In the genomic region with DNA sequence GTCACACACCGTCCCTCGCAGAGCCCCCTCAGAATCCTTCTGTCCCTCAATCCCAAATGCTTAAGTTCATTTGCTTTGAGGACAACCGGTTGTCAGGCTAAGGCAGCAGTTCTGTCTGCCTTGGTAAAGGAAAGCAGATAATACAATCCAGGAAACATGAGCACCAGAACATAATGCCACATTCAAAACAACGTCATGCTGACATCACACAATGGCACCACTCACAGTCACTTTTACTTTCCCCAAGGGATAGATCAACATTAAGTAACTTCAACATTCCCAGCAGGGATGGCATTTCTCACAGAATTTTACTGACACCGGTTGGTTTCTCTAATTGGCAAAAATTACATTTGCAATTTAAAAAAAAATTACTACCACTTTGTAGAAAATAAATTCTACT, we compare ENCODE assay signal across 15 cellular contexts.
"Had no signal": no experiment of that assay in that cellular context is flagged by ENCODE, and none has a peak within 500 bp of the region (broad histone marks: within the 10 kb centered on the region; RNA-seq: fewer than 3 reads in every experiment).

No MANE protein-coding gene starts in this region.

- H3K4me3 Mint-ChIP-seq: activated naive CD8-positive, alpha-beta T cell; dendritic cell treated with granulocyte-macrophage colony-stimulating factor and Interleukin-4, amounts not matched to agents 40 ng/mL and 50 ng/mL, for 4 days; nephron; T-helper 1 cell treated with Interleukin-12 subunit alpha and Interleukin-12 subunit beta and Interleukin-4 antibody, amounts not matched to agents 30 μg/mL and 1 μg/mL, for 36 hours had no signal

- DNase-seq: activated CD4-positive, alpha-beta T cell treated with anti-CD3 and anti-CD28 coated beads for 1 hour; activated CD4-positive, alpha-beta T cell treated with anti-CD3 and anti-CD28 coated beads, Interleukin-2, amount 50 U/mL, for 48 hours; effector CD8-positive, alpha-beta T cell; gastrocnemius medialis; heart left ventricle; kidney; midbrain; psoas muscle; spleen; stimulated activated naive CD4-positive, alpha-beta T cell; thyroid gland had no signal

- H3K27ac ChIP-seq: gastrocnemius medialis, heart left ventricle, psoas muscle, spleen, thyroid gland had no signal

- H3K27ac Mint-ChIP-seq: activated naive CD8-positive, alpha-beta T cell; dendritic cell treated with granulocyte-macrophage colony-stimulating factor and Interleukin-4, amounts not matched to agents 40 ng/mL and 50 ng/mL, for 4 days; T-helper 1 cell treated with Interleukin-12 subunit alpha and Interleukin-12 subunit beta and Interleukin-4 antibody, amounts not matched to agents 30 μg/mL and 1 μg/mL, for 36 hours had no signal

- H3K27me3 ChIP-seq: gastrocnemius medialis, heart left ventricle, spleen, thyroid gland had no signal

- H3K4me3 ChIP-seq: gastrocnemius medialis, heart left ventricle, psoas muscle, spleen, thyroid gland had no signal

- H3K27me3 Mint-ChIP-seq: dendritic cell treated with granulocyte-macrophage colony-stimulating factor and Interleukin-4, amounts not matched to agents 40 ng/mL and 50 ng/mL, for 4 days had no signal

- H3K4me1 ChIP-seq: gastrocnemius medialis, psoas muscle, spleen had no signal

- H3K9me3 Mint-ChIP-seq: dendritic cell treated with granulocyte-macrophage colony-stimulating factor and Interleukin-4, amounts not matched to agents 40 ng/mL and 50 ng/mL, for 4 days; nephron; T-helper 1 cell treated with Interleukin-12 subunit alpha and Interleukin-12 subunit beta and Interleukin-4 antibody, amounts not matched to agents 30 μg/mL and 1 μg/mL, for 36 hours had no signal

- H3K9me3 ChIP-seq: gastrocnemius medialis, heart left ventricle, psoas muscle, spleen, thyroid gland had no signal

- H3K36me3 ChIP-seq: gastrocnemius medialis had no signal

- H3K36me3 Mint-ChIP-seq: activated naive CD8-positive, alpha-beta T cell had no signal
